Comparison of ENCODE assay signal across 8 cellular contexts in the genomic region with DNA sequence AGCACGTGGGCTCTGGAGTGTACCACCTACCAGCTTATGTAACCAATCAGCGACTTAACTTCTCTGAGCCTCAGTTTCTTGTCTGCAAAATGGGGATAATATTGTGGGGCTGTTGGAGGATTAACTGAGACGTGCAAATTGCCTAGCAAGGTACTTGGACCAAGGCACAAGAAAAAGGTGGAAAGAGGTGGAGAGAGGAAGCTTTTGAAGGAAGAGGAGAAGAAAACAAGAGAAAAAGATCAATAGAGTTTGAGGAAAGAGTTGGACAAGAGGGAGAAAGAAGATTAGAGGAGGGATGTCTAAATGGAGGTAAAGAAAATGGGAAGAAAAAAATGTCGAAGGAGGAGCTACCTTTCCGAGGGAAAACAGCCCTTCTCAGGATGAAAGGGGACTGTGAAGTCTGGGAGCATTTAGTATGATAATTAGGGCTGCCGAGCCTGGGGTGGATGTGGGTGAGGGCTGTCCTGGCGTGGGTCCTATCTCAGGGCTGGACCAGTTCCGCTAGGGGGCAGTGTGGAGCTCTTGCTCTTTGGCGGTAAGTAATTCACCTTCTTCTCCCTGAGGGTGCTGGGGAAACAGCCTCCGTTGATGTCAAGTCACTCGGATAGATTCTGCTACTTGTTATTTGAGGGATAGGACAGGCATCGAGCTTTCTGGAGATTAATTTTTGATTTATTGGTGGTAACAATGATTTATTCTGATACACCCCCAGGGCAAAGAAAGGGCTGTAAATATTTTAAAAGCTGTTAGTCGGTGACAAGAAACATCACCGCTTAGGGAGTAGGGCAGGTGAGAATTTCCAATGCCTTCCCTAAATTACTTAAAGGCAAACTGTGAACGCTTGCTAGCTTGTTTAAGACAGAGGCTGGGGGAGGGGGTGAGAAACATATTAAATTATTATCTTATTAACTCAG.
DNase-seq lines count a peak whose midpoint lies in the region; ATAC-seq, FAIRE-seq and TF ChIP-seq lines count a peak whose summit lies in the region.

No MANE protein-coding gene starts in this region.

- no peaks in the 10 kb centered on the region for H4K20me1 ChIP-seq in H1 (replicated peaks in 1 of 2; ENCODE audit: control insufficient read depth in 1 of 2, insufficient read depth in 2 of 2, low read length in 2 of 2)

- H3K36me3 ChIP-seq in H1 (ENCODE audit: control insufficient read depth in 2 of 4, insufficient read depth in 4 of 4, low read length in 3 of 4): no peaks in the 10 kb centered on the region

- H2BK120ac ChIP-seq in H1 (replicated peaks; ENCODE audit: low read depth, low read length): no peak overlapping the region

- no peak overlapping the region for H2BK20ac ChIP-seq in H1 (ENCODE audit: low read length)

- no peaks in the 10 kb centered on the region for H3K36me3 Mint-ChIP-seq in activated CD4-positive, alpha-beta memory T cell treated with anti-CD3 and anti-CD28 coated beads, Interleukin-2, amount 10 ng/mL, durations not matched to agents 7 days and 5 days (ENCODE audit: low read depth)

- H3K23ac ChIP-seq in H1 (ENCODE audit: insufficient read length): no peak overlapping the region

- 41% methylated on average over 15 of the region's 15 CpGs; no CpG with 5 or more reads in 1 of the 2 experiments for WGBS in H1 (ENCODE audit: extremely low coverage in 1 of 2, insufficient coverage in 1 of 2, insufficient read length in 1 of 2, insufficient replicate concordance in 2 of 2, low coverage in 1 of 2, low lambda C conversion rate in 2 of 2, missing lambda C conversion rate in 1 of 2), 2 experiments

- H3K4me3 Mint-ChIP-seq in activated CD4-positive, alpha-beta memory T cell treated with anti-CD3 and anti-CD28 coated beads, Interleukin-2, amount 10 ng/mL, durations not matched to agents 7 days and 5 days: no peak overlapping the region

- no peak overlapping the region for H3K27ac ChIP-seq in H1 (ENCODE audit: low read depth, low read length)

- TF ChIP-seq EP300 in H1 (IDR thresholded peaks at IDR 0.05; ENCODE audit: borderline replicate concordance in 1 of 2, low read depth in 2 of 2, low read length in 2 of 2): no peak

- no peak overlapping the region for H2BK5ac ChIP-seq in H1 (ENCODE audit: low read depth, low read length)

- H3K4me3 ChIP-seq in AG04449 (ENCODE audit: low read depth, low read length) (no peak overlapping the region), H1 (ENCODE audit: extremely low read depth in 1 of 4, insufficient read depth in 2 of 4, low read depth in 3 of 4, low read length in 4 of 4) (no peak overlapping the region)

- no peaks in the 10 kb centered on the region for H3K9me3 ChIP-seq in H1 (ENCODE audit: insufficient read depth in 2 of 2, low read depth in 1 of 2, low read length in 1 of 2)

- TF ChIP-seq CTCF in AG04449 (IDR thresholded peaks at IDR 0.05; ENCODE audit: insufficient read depth, low read length, missing control alignments) (peak; percentile 68), H1 (IDR thresholded peaks at IDR 0.05; ENCODE audit: control extremely low read depth in 1 of 3, insufficient read depth in 1 of 3, low read depth in 1 of 3, low read length in 3 of 3) (peak; percentile 79 to 95 (median 91))

- H3K56ac ChIP-seq in H1 (replicated peaks; ENCODE audit: insufficient read length, low read depth, low read length): no peak overlapping the region

- peaks cover 32% of the 10 kb centered on the region for H3K27me3 Mint-ChIP-seq in activated CD4-positive, alpha-beta memory T cell treated with anti-CD3 and anti-CD28 coated beads, Interleukin-2, amount 10 ng/mL, durations not matched to agents 7 days and 5 days

- no peak for TF ChIP-seq POLR2A in H1 (IDR thresholded peaks at IDR 0.05; ENCODE audit: control extremely low read depth in 1 of 2, low read depth in 2 of 2, low read length in 2 of 2)

- H3K9ac ChIP-seq in H1 (replicated peaks in 1 of 4; ENCODE audit: extremely low read depth in 1 of 4, low read depth in 3 of 4, low read length in 3 of 4): no peak overlapping the region

- H3K4me1 Mint-ChIP-seq in activated CD4-positive, alpha-beta memory T cell treated with anti-CD3 and anti-CD28 coated beads, Interleukin-2, amount 10 ng/mL, durations not matched to agents 7 days and 5 days: no peaks in the 10 kb centered on the region

- no peaks in the 10 kb centered on the region for H3K23me2 ChIP-seq in H1 (ENCODE audit: low read depth, low read length)

- H2BK15ac ChIP-seq in H1 (ENCODE audit: low read length): no peak overlapping the region

- H3K27me3 ChIP-seq in H1 (replicated peaks in 1 of 4; ENCODE audit: control insufficient read depth in 3 of 4, extremely low read depth in 1 of 4, insufficient read depth in 3 of 4, low read length in 3 of 4): no peaks in the 10 kb centered on the region; a peak in 2 of 7 replicates

- H4K8ac ChIP-seq in H1 (ENCODE audit: extremely low read depth, insufficient read depth, low read length): no peak overlapping the region

- H3K4me2 ChIP-seq in H1 (ENCODE audit: insufficient read depth in 1 of 2, low read depth in 2 of 2, low read length in 2 of 2): no peak overlapping the region

- H4K91ac ChIP-seq in H1 (replicated peaks; ENCODE audit: insufficient read length, low read length): no peak overlapping the region

- H2BK12ac ChIP-seq in H1 (ENCODE audit: low read depth, low read length): no peak overlapping the region

- H3K27ac Mint-ChIP-seq in activated CD4-positive, alpha-beta memory T cell treated with anti-CD3 and anti-CD28 coated beads, Interleukin-2, amount 10 ng/mL, durations not matched to agents 7 days and 5 days: no peak overlapping the region

- no peaks in the 10 kb centered on the region for H3K79me1 ChIP-seq in H1 (ENCODE audit: low read depth, low read length)

- CTCF ChIA-PET in AG04449 (lab: Yijun Ruan, JAX) (interaction anchor here (0.6 to 11.9 kb wide), 37 partner anchors 9 to 464 kb away, joined by 3 to 231 read pairs (median 4); no protein-coding TSS in a partner anchor), H1 (lab: Charles Lee; ENCODE audit: partially characterized antibody) (interaction anchor here (0.6 to 12.4 kb wide), 79 partner anchors 9 to 1976 kb away, joined by 3 to 231 read pairs (median 4); no protein-coding TSS in a partner anchor)
- CTCF ChIA-PET in activated CD4-positive, alpha-beta memory T cell treated with anti-CD3 and anti-CD28 coated beads, Interleukin-2, amount 10 ng/mL, durations not matched to agents 7 days and 5 days (lab: Charles Lee): interaction anchor here (0.7 to 5.0 kb wide), 30 partner anchors 8 to 298 kb away, joined by 3 to 100 read pairs (median 4); no protein-coding TSS in a partner anchor

- H2AK5ac ChIP-seq in H1 (ENCODE audit: low read depth, low read length): no peak overlapping the region

- POLR2A ChIA-PET in AG04449 (lab: Yijun Ruan, JAX): no interaction called here
- POLR2A ChIA-PET in activated CD4-positive, alpha-beta memory T cell treated with anti-CD3 and anti-CD28 coated beads, Interleukin-2, amount 10 ng/mL, durations not matched to agents 7 days and 5 days (lab: Charles Lee): interaction anchor here (1.1 kb wide), 1 partner anchor 16 kb away, joined by 3 read pairs; no protein-coding TSS in a partner anchor
- POLR2A ChIA-PET in H1 (lab: Charles Lee; ENCODE audit: partially characterized antibody): interaction anchor here (0.7 to 1.2 kb wide), 2 partner anchors 12 to 16 kb away, joined by 3 read pairs; no protein-coding TSS in a partner anchor

- H4K5ac ChIP-seq in H1 (ENCODE audit: insufficient read length, low read depth, low read length): no peak overlapping the region

- DNase-seq in AG04449 (ENCODE audit: low read depth, low spot score) (no peak), GM19240 (ENCODE audit: insufficient read length, low spot score) (peak; percentile 65), NCI-H510A treated with DMSO at 0.1 percent for 48 hours (lab: John Stamatoyannopoulos, UW) (peak; percentile 64), H1 (ENCODE audit: low read depth in 1 of 2, low spot score in 2 of 2) (peak; percentile 79 to 95), mucosa of gallbladder (ENCODE audit: low spot score) (peak; percentile 64)
- peak; percentile 80 for DNase-seq in activated CD4-positive, alpha-beta memory T cell treated with anti-CD3 and anti-CD28 coated beads, Interleukin-2, amount 10 ng/mL, durations not matched to agents 7 days and 5 days
- DNase-seq in stimulated activated CD8-positive, alpha-beta memory T cell treated with anti-CD3 and anti-CD28 coated beads, Interleukin-4, amount 100 ng/mL, for 24 hours (ENCODE audit: low read depth): peak; percentile 80

- no peaks in the 10 kb centered on the region for H3K79me2 ChIP-seq in H1 (ENCODE audit: control insufficient read depth in 1 of 2, insufficient read depth in 2 of 2, low read length in 2 of 2)

- H2AFZ ChIP-seq in H1 (ENCODE audit: low read length): no peak overlapping the region

- ATAC-seq in HG03135 (IDR thresholded peaks at IDR 0.05; ENCODE audit: unreplicated experiment): no peak

- no peaks in the 10 kb centered on the region for H3K4me1 ChIP-seq in H1 (replicated peaks in 1 of 4; ENCODE audit: control insufficient read depth in 3 of 4, insufficient read depth in 4 of 4, low read length in 3 of 4)

- peak; percentile 85 for FAIRE-seq in H1 (lab: Jason Lieb, UNC)

- H3K18ac ChIP-seq in H1 (ENCODE audit: extremely low read depth, low read length): no peak overlapping the region

- H3K4ac ChIP-seq in H1 (replicated peaks; ENCODE audit: insufficient read length, low read depth, low read length): no peak overlapping the region

- peak; percentile 47 to 62; a peak in 3 of 4 replicates for TF ChIP-seq RAD21 in H1 (IDR thresholded peaks at IDR 0.05 in 1 of 2, conservative IDR thresholded peaks at IDR 0.05 in 1 of 2; ENCODE audit: low read depth in 2 of 2, low read length in 2 of 2)

- H3K9me3 Mint-ChIP-seq in activated CD4-positive, alpha-beta memory T cell treated with anti-CD3 and anti-CD28 coated beads, Interleukin-2, amount 10 ng/mL, durations not matched to agents 7 days and 5 days: no peaks in the 10 kb centered on the region

- H3K14ac ChIP-seq in H1 (ENCODE audit: insufficient read length): no peak overlapping the region

TF ChIP-seq in H1, 55 proteins besides CTCF, POLR2A, EP300 and RAD21 (continues in another document):
- TF ChIP-seq RXRA (IDR thresholded peaks at IDR 0.05; ENCODE audit: insufficient read depth, low read depth, low read length) (no peak), HDAC2 (IDR thresholded peaks at IDR 0.05; ENCODE audit: borderline replicate concordance in 1 of 2, low read depth in 2 of 2, low read length in 2 of 2) (peak; percentile 23 to 67; a peak in 2 of 4 replicates), ATF3 (IDR thresholded peaks at IDR 0.05; ENCODE audit: insufficient read depth, low read depth, low read length) (no peak), CTBP2 (IDR thresholded peaks at IDR 0.05; ENCODE audit: borderline replicate concordance, insufficient read depth, insufficient read length, low read length) (no peak), HDAC6 (IDR thresholded peaks at IDR 0.05; ENCODE audit: low read depth, low read length) (no peak), EGR1 (IDR thresholded peaks at IDR 0.05; ENCODE audit: borderline replicate concordance, low read depth, low read length) (no peak), BACH1 (IDR thresholded peaks at IDR 0.05; ENCODE audit: low read length) (peak; percentile 76), SP4 (IDR thresholded peaks at IDR 0.05; ENCODE audit: low read length) (no peak)
